8 cellular contexts compared by ENCODE assay signal in the genomic region with DNA sequence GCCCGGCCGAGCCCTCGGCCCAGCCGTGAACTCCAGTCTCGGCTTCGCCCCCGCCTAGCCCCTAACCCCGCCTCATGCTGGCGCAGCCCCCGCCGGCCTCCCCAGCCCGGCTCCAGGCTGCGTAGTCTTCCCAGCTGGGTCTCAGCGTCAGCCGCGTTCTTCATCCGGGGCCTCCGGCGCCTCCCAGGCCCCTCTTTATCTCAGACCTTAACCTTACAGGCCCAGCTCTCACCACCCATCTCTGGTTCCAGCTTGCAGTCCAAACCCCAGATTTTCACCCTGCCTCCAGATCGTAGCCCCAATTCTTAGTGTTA. TPM values are rescaled to one million over a fixed set of nuclear protein-coding genes. Genes with fewer than 3 reads are reported as not detected.
DNase-seq lines count a peak whose midpoint lies in the region; ATAC-seq and TF ChIP-seq lines count a peak whose summit lies in the region.

A gene with protein sequence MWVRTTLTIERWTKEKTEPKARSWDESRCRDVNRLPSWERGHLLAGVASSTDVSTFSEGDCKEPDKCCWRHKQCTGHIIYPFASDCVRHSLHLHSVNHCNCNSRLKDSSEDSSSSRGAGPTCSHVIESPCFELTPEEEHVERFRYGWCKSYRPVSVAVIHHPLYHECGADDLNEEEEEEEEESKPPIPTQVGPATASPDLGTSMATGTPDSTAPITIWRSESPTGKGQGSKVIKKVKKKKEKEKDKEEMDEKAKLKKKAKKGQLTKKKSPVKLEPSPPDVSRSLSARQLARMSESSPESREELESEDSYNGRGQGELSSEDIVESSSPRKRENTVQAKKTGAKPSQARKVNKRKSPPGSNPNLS (minus strand): TSS at position 166 of the 314 bp plus-strand sequence. CDS start 228 bp downstream, outside the sequence.

- H3K36me3 ChIP-seq in MG63 (peaks cover 44% of the 10 kb centered on the region), mucosa of descending colon (ENCODE audit: low read depth) (no peaks in the 10 kb centered on the region)

- intact Hi-C loops in mucosa of descending colon (cut with DNase I, micrococcal nuclease): no loop called here

- no peaks in the 10 kb centered on the region for H3K27me3 ChIP-seq in MG63

- no peaks in the 10 kb centered on the region for H3K9me3 ChIP-seq in MG63
- H3K9me3 ChIP-seq in mucosa of descending colon: no peaks in the 10 kb centered on the region

- H3K4me3 ChIP-seq in MG63 (peak within 1 kb of the TSS; percentile 54), mucosa of descending colon (peak within 1 kb of the TSS; percentile 29)

- peak within 1 kb of the TSS; percentile 85 for H3K27ac ChIP-seq in caudate nucleus (ENCODE audit: low read depth, low read length)

- no peak for TF ChIP-seq CTCF in mucosa of descending colon (IDR thresholded peaks at IDR 0.05)

- peak; percentile 32 for DNase-seq in stimulated activated CD4-positive, alpha-beta T cell treated with anti-CD3 and anti-CD28 coated beads, Interleukin-1b, Interleukin-23, amount 100 ng/mL, for 48 hours
- no peak for DNase-seq in stimulated activated CD4-positive, alpha-beta T cell treated with anti-CD3 and anti-CD28 coated beads, Interleukin-2, amount 100 ng/mL, for 24 hours
- DNase-seq in MG63: no peak
- peak in 5 of 61 donors; percentile 24 to 63 (median 58) for DNase-seq in caudate nucleus (lab: John Stamatoyannopoulos, UW)
- DNase-seq in mucosa of descending colon: no peak
- no peak for DNase-seq in epidermal melanocyte (ENCODE audit: insufficient read length, low spot score)
- DNase-seq in NCI-H1436 treated with DMSO at 0.1 percent for 48 hours (lab: John Stamatoyannopoulos, UW): no peak

- H3K4me1 ChIP-seq in mucosa of descending colon (ENCODE audit: low read depth): peaks cover 9% of the 10 kb centered on the region

- ATAC-seq in mucosa of descending colon (peak; percentile 19), GM19035 (IDR thresholded peaks at IDR 0.05; ENCODE audit: unreplicated experiment) (no peak)

RNA-seq across cellular contexts. Expression of the gene that starts here (rescaled TPM):
- total RNA-seq in MG63 (2014; rRNA removed; shearing (Covaris generic); ENCODE audit: low replicate concordance): 0.79 TPM in 1 of 2 replicates, not detected in the other
- total RNA-seq in mucosa of descending colon: 1 to 10 TPM; 1.3 to 2.0 (median 1.8) TPM
